ENCODE assay signal across 14 cellular contexts in the genomic region with DNA sequence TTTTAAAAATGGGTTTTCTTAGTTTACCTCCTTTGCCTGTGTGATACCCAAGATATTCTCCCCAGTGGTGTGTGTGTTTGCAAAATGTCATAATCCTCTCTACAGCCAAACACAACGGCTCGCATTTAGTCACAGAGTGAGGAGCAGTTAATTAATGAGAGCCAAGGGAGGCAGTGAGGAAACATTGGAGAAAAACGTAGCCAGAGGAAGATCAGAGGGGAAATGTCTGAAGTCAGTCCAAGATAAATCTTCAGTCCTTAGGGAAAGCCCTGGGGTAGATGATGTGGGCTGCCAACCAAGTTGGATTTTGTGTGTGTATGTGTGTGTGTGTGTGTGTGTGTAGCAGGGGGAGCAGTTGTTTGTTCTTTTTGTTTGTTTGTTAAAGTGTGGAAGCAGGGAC.
DNase-seq lines count a peak whose midpoint lies in the region; ATAC-seq and TF ChIP-seq lines count a peak whose summit lies in the region.
"Had no signal": no experiment of that assay in that cellular context is flagged by ENCODE, and none has a peak within 500 bp of the region (broad histone marks: within the 10 kb centered on the region; RNA-seq: fewer than 3 reads in every experiment).

No MANE protein-coding gene starts in this region.

- no peak for TF ChIP-seq CTCF in choroid plexus epithelial cell (conservative IDR thresholded peaks at IDR 0.05; ENCODE audit: low read depth, low read length)
- TF ChIP-seq CTCF in GM13976 (IDR thresholded peaks at IDR 0.05; ENCODE audit: borderline replicate concordance, control extremely low read depth, extremely low read depth, insufficient read depth, missing control alignments) = no peak

- DNase-seq in M059J (ENCODE audit: low read depth) (peak; percentile 23), choroid plexus epithelial cell (ENCODE audit: low read depth) (peak; percentile 20), kidney glomerular epithelial cell (lab: John Stamatoyannopoulos, UW) (peak; percentile 37), skeletal muscle cell (ENCODE audit: low read depth) (peak; percentile 82), GM13976 (ENCODE audit: low spot score) (no peak)
- no peak for DNase-seq in activated CD4-positive, alpha-beta T cell treated with anti-CD3 and anti-CD28 coated beads, Interleukin-2, amount 50 U/mL, for 4 hours
- DNase-seq: activated CD8-positive, alpha-beta memory T cell treated with anti-CD3 and anti-CD28 coated beads for 24 hours; activated naive CD4-positive, alpha-beta T cell treated with anti-CD3 and anti-CD28 coated beads, Interleukin-2, amount 50 U/mL, for 16 hours; C1 segment of cervical spinal cord; heart right ventricle; Peyer's patch; right lobe of liver had no signal

- ATAC-seq in GM19467 (IDR thresholded peaks at IDR 0.05; ENCODE audit: unreplicated experiment) = no peak
- ATAC-seq in GM19324 (IDR thresholded peaks at IDR 0.05; ENCODE audit: low FRiP score, unreplicated experiment) = no peak
- ATAC-seq: right lobe of liver had no signal

- no peak overlapping the region for H3K4me3 ChIP-seq in choroid plexus epithelial cell (ENCODE audit: low read depth, low read length)
- H3K4me3 ChIP-seq in skeletal muscle cell (ENCODE audit: low read depth, low read length) = no peak overlapping the region
- H3K4me3 ChIP-seq: heart right ventricle, Peyer's patch, right lobe of liver had no signal

- in situ Hi-C loops in GM13976 (cut with MboI; ENCODE audit: low sequenced_read_pairs, unreplicated experiment) = no loop called here

Comparison
In these comparisons a context has a peak if more than half of its experiments do, and no peak if none do; other contexts are left out.
1. DNase-seq: peak in M059J (single experiment), choroid plexus epithelial cell (single experiment), kidney glomerular epithelial cell (single experiment) and skeletal muscle cell (single experiment); none in activated CD4-positive, alpha-beta T cell treated with anti-CD3 and anti-CD28 coated beads, Interleukin-2, amount 50 U/mL, for 4 hours (0 of 2) and GM13976 (single experiment).